In the genomic region with DNA sequence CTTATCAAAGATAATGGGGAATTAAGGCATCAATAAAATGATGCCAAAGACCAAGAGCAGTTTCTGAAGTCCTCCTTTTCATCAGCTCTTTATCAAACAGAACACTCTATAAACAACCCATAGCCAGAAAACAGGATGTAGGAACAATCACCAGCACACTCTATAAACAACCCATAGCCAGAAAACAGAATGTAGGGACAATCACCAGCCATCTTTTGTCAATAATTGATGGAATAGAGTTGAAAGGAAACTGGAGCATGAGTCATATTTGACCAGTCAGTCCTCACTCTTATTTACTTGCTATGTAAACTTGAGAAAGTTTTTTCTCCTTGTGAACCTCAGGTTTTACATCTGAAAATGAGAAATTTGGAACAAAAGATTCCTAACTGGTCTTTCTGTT, we compare ENCODE assay signal across 1 cellular context.
TF ChIP-seq lines count a peak whose summit lies in the region.

No MANE protein-coding gene starts in this region.

TF ChIP-seq in HepG2, 621 proteins besides CTCF, POLR2A, EP300 and RAD21 (continued from another document and continues in another):
- TF ChIP-seq, protein P1, sequence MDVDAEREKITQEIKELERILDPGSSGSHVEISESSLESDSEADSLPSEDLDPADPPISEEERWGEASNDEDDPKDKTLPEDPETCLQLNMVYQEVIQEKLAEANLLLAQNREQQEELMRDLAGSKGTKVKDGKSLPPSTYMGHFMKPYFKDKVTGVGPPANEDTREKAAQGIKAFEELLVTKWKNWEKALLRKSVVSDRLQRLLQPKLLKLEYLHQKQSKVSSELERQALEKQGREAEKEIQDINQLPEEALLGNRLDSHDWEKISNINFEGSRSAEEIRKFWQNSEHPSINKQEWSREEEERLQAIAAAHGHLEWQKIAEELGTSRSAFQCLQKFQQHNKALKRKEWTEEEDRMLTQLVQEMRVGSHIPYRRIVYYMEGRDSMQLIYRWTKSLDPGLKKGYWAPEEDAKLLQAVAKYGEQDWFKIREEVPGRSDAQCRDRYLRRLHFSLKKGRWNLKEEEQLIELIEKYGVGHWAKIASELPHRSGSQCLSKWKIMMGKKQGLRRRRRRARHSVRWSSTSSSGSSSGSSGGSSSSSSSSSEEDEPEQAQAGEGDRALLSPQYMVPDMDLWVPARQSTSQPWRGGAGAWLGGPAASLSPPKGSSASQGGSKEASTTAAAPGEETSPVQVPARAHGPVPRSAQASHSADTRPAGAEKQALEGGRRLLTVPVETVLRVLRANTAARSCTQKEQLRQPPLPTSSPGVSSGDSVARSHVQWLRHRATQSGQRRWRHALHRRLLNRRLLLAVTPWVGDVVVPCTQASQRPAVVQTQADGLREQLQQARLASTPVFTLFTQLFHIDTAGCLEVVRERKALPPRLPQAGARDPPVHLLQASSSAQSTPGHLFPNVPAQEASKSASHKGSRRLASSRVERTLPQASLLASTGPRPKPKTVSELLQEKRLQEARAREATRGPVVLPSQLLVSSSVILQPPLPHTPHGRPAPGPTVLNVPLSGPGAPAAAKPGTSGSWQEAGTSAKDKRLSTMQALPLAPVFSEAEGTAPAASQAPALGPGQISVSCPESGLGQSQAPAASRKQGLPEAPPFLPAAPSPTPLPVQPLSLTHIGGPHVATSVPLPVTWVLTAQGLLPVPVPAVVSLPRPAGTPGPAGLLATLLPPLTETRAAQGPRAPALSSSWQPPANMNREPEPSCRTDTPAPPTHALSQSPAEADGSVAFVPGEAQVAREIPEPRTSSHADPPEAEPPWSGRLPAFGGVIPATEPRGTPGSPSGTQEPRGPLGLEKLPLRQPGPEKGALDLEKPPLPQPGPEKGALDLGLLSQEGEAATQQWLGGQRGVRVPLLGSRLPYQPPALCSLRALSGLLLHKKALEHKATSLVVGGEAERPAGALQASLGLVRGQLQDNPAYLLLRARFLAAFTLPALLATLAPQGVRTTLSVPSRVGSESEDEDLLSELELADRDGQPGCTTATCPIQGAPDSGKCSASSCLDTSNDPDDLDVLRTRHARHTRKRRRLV (CRISPR knock-in tag; IDR thresholded peaks at IDR 0.05): no peak
- TF ChIP-seq, protein P2, sequence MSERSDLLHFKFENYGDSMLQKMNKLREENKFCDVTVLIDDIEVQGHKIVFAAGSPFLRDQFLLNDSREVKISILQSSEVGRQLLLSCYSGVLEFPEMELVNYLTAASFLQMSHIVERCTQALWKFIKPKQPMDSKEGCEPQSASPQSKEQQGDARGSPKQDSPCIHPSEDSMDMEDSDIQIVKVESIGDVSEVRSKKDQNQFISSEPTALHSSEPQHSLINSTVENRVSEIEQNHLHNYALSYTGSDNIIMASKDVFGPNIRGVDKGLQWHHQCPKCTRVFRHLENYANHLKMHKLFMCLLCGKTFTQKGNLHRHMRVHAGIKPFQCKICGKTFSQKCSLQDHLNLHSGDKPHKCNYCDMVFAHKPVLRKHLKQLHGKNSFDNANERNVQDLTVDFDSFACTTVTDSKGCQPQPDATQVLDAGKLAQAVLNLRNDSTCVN (CRISPR knock-in tag; IDR thresholded peaks at IDR 0.05; ENCODE audit: borderline replicate concordance): no peak
- TF ChIP-seq, protein P3, sequence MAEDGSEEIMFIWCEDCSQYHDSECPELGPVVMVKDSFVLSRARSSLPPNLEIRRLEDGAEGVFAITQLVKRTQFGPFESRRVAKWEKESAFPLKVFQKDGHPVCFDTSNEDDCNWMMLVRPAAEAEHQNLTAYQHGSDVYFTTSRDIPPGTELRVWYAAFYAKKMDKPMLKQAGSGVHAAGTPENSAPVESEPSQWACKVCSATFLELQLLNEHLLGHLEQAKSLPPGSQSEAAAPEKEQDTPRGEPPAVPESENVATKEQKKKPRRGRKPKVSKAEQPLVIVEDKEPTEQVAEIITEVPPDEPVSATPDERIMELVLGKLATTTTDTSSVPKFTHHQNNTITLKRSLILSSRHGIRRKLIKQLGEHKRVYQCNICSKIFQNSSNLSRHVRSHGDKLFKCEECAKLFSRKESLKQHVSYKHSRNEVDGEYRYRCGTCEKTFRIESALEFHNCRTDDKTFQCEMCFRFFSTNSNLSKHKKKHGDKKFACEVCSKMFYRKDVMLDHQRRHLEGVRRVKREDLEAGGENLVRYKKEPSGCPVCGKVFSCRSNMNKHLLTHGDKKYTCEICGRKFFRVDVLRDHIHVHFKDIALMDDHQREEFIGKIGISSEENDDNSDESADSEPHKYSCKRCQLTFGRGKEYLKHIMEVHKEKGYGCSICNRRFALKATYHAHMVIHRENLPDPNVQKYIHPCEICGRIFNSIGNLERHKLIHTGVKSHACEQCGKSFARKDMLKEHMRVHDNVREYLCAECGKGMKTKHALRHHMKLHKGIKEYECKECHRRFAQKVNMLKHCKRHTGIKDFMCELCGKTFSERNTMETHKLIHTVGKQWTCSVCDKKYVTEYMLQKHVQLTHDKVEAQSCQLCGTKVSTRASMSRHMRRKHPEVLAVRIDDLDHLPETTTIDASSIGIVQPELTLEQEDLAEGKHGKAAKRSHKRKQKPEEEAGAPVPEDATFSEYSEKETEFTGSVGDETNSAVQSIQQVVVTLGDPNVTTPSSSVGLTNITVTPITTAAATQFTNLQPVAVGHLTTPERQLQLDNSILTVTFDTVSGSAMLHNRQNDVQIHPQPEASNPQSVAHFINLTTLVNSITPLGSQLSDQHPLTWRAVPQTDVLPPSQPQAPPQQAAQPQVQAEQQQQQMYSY (CRISPR knock-in tag; IDR thresholded peaks at IDR 0.05): no peak
- TF ChIP-seq CHD4 (IDR thresholded peaks at IDR 0.05; ENCODE audit: borderline replicate concordance, low read length) (no peak), NR1H2 (CRISPR knock-in tag; IDR thresholded peaks at IDR 0.05; ENCODE audit: borderline replicate concordance, low read depth) (no peak), FOXA3 (CRISPR knock-in tag; IDR thresholded peaks at IDR 0.05) (peak; percentile 90; the same call in 1 of the 2 replicates), ZNF615 (CRISPR knock-in tag; IDR thresholded peaks at IDR 0.05; ENCODE audit: borderline replicate concordance) (no peak), SMAD3 (CRISPR knock-in tag; IDR thresholded peaks at IDR 0.05) (0 out of 2 replicates have a peak, but pooled peaks have one; percentile 47), IRF2 (CRISPR knock-in tag; IDR thresholded peaks at IDR 0.05) (no peak), ZNF354B (CRISPR knock-in tag; IDR thresholded peaks at IDR 0.05) (no peak), TBP (CRISPR knock-in tag; IDR thresholded peaks at IDR 0.05) (no peak), ZNF879 (CRISPR knock-in tag; IDR thresholded peaks at IDR 0.05) (no peak), ZMYM3 (CRISPR knock-in tag; IDR thresholded peaks at IDR 0.05) (no peak), ZNF670 (CRISPR knock-in tag; IDR thresholded peaks at IDR 0.05; ENCODE audit: borderline replicate concordance) (no peak), ZIK1 (CRISPR knock-in tag; IDR thresholded peaks at IDR 0.05; ENCODE audit: borderline replicate concordance, low read depth) (no peak), ZNF180 (CRISPR knock-in tag; IDR thresholded peaks at IDR 0.05; ENCODE audit: borderline replicate concordance, low read depth) (no peak), MYNN (CRISPR knock-in tag; IDR thresholded peaks at IDR 0.05; ENCODE audit: low read depth) (no peak), KLF11 (CRISPR knock-in tag; IDR thresholded peaks at IDR 0.05) (no peak), DR1 (CRISPR knock-in tag; IDR thresholded peaks at IDR 0.05) (no peak), ZNF282 (IDR thresholded peaks at IDR 0.05; ENCODE audit: partially characterized antibody) (no peak), ZNF772 (CRISPR knock-in tag; IDR thresholded peaks at IDR 0.05) (no peak), ZNF124 (CRISPR knock-in tag; IDR thresholded peaks at IDR 0.05) (no peak), MTA3 (CRISPR knock-in tag; IDR thresholded peaks at IDR 0.05) (no peak), TAF1 (CRISPR knock-in tag; IDR thresholded peaks at IDR 0.05) (no peak), PCBP2 (optimal IDR thresholded peaks at IDR 0.05; ENCODE audit: low read depth, low read length, poor library complexity, severe bottlenecking) (no peak), ZNF644 (CRISPR knock-in tag; IDR thresholded peaks at IDR 0.05; ENCODE audit: low read depth) (no peak), DMAP1 (CRISPR knock-in tag; IDR thresholded peaks at IDR 0.05) (no peak)
- TF ChIP-seq, protein P4, sequence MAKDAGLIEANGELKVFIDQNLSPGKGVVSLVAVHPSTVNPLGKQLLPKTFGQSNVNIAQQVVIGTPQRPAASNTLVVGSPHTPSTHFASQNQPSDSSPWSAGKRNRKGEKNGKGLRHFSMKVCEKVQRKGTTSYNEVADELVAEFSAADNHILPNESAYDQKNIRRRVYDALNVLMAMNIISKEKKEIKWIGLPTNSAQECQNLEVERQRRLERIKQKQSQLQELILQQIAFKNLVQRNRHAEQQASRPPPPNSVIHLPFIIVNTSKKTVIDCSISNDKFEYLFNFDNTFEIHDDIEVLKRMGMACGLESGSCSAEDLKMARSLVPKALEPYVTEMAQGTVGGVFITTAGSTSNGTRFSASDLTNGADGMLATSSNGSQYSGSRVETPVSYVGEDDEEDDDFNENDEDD (CRISPR knock-in tag; IDR thresholded peaks at IDR 0.05; ENCODE audit: borderline replicate concordance): no peak
- TF ChIP-seq, protein P5, sequence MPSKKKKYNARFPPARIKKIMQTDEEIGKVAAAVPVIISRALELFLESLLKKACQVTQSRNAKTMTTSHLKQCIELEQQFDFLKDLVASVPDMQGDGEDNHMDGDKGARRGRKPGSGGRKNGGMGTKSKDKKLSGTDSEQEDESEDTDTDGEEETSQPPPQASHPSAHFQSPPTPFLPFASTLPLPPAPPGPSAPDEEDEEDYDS (CRISPR knock-in tag; IDR thresholded peaks at IDR 0.05): no peak
- TF ChIP-seq, protein P6, sequence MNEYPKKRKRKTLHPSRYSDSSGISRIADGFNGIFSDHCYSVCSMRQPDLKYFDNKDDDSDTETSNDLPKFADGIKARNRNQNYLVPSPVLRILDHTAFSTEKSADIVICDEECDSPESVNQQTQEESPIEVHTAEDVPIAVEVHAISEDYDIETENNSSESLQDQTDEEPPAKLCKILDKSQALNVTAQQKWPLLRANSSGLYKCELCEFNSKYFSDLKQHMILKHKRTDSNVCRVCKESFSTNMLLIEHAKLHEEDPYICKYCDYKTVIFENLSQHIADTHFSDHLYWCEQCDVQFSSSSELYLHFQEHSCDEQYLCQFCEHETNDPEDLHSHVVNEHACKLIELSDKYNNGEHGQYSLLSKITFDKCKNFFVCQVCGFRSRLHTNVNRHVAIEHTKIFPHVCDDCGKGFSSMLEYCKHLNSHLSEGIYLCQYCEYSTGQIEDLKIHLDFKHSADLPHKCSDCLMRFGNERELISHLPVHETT (CRISPR knock-in tag; conservative IDR thresholded peaks at IDR 0.05): no peak
- TF ChIP-seq, protein P7, sequence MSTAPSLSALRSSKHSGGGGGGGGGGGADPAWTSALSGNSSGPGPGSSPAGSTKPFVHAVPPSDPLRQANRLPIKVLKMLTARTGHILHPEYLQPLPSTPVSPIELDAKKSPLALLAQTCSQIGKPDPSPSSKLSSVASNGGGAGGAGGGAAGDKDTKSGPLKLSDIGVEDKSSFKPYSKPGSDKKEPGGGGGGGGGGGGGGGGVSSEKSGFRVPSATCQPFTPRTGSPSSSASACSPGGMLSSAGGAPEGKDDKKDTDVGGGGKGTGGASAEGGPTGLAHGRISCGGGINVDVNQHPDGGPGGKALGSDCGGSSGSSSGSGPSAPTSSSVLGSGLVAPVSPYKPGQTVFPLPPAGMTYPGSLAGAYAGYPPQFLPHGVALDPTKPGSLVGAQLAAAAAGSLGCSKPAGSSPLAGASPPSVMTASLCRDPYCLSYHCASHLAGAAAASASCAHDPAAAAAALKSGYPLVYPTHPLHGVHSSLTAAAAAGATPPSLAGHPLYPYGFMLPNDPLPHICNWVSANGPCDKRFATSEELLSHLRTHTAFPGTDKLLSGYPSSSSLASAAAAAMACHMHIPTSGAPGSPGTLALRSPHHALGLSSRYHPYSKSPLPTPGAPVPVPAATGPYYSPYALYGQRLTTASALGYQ (CRISPR knock-in tag; IDR thresholded peaks at IDR 0.05): peak; percentile 32; the same call in 1 of the 2 replicates
- TF ChIP-seq, protein P8, sequence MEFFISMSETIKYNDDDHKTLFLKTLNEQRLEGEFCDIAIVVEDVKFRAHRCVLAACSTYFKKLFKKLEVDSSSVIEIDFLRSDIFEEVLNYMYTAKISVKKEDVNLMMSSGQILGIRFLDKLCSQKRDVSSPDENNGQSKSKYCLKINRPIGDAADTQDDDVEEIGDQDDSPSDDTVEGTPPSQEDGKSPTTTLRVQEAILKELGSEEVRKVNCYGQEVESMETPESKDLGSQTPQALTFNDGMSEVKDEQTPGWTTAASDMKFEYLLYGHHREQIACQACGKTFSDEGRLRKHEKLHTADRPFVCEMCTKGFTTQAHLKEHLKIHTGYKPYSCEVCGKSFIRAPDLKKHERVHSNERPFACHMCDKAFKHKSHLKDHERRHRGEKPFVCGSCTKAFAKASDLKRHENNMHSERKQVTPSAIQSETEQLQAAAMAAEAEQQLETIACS (CRISPR knock-in tag; IDR thresholded peaks at IDR 0.05): no peak
